Comparison of ENCODE assay signal across 2 cellular contexts in genomic region chr14:96516351-96516750, GRCh38.
TF ChIP-seq lines count a peak whose summit lies in the region.

No MANE protein-coding gene starts in this region.

TF ChIP-seq in GM23338, 12 proteins besides CTCF, POLR2A, EP300 and RAD21:
- TF ChIP-seq CREB1 (CRISPR knock-in tag; IDR thresholded peaks at IDR 0.05; ENCODE audit: low read depth): no peak
- TF ChIP-seq, protein P1, sequence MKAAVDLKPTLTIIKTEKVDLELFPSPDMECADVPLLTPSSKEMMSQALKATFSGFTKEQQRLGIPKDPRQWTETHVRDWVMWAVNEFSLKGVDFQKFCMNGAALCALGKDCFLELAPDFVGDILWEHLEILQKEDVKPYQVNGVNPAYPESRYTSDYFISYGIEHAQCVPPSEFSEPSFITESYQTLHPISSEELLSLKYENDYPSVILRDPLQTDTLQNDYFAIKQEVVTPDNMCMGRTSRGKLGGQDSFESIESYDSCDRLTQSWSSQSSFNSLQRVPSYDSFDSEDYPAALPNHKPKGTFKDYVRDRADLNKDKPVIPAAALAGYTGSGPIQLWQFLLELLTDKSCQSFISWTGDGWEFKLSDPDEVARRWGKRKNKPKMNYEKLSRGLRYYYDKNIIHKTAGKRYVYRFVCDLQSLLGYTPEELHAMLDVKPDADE (IDR thresholded peaks at IDR 0.05): no peak
- no peak for TF ChIP-seq ZNF114 (CRISPR knock-in tag; IDR thresholded peaks at IDR 0.05)
- no peak for TF ChIP-seq ZNF331 (CRISPR knock-in tag; IDR thresholded peaks at IDR 0.05; ENCODE audit: low read depth)
- no peak for TF ChIP-seq NANOG (IDR thresholded peaks at IDR 0.05; ENCODE audit: borderline replicate concordance)
- no peak for TF ChIP-seq EZH2 (IDR thresholded peaks at IDR 0.05; ENCODE audit: low read depth, unreplicated experiment)
- TF ChIP-seq, protein P2, sequence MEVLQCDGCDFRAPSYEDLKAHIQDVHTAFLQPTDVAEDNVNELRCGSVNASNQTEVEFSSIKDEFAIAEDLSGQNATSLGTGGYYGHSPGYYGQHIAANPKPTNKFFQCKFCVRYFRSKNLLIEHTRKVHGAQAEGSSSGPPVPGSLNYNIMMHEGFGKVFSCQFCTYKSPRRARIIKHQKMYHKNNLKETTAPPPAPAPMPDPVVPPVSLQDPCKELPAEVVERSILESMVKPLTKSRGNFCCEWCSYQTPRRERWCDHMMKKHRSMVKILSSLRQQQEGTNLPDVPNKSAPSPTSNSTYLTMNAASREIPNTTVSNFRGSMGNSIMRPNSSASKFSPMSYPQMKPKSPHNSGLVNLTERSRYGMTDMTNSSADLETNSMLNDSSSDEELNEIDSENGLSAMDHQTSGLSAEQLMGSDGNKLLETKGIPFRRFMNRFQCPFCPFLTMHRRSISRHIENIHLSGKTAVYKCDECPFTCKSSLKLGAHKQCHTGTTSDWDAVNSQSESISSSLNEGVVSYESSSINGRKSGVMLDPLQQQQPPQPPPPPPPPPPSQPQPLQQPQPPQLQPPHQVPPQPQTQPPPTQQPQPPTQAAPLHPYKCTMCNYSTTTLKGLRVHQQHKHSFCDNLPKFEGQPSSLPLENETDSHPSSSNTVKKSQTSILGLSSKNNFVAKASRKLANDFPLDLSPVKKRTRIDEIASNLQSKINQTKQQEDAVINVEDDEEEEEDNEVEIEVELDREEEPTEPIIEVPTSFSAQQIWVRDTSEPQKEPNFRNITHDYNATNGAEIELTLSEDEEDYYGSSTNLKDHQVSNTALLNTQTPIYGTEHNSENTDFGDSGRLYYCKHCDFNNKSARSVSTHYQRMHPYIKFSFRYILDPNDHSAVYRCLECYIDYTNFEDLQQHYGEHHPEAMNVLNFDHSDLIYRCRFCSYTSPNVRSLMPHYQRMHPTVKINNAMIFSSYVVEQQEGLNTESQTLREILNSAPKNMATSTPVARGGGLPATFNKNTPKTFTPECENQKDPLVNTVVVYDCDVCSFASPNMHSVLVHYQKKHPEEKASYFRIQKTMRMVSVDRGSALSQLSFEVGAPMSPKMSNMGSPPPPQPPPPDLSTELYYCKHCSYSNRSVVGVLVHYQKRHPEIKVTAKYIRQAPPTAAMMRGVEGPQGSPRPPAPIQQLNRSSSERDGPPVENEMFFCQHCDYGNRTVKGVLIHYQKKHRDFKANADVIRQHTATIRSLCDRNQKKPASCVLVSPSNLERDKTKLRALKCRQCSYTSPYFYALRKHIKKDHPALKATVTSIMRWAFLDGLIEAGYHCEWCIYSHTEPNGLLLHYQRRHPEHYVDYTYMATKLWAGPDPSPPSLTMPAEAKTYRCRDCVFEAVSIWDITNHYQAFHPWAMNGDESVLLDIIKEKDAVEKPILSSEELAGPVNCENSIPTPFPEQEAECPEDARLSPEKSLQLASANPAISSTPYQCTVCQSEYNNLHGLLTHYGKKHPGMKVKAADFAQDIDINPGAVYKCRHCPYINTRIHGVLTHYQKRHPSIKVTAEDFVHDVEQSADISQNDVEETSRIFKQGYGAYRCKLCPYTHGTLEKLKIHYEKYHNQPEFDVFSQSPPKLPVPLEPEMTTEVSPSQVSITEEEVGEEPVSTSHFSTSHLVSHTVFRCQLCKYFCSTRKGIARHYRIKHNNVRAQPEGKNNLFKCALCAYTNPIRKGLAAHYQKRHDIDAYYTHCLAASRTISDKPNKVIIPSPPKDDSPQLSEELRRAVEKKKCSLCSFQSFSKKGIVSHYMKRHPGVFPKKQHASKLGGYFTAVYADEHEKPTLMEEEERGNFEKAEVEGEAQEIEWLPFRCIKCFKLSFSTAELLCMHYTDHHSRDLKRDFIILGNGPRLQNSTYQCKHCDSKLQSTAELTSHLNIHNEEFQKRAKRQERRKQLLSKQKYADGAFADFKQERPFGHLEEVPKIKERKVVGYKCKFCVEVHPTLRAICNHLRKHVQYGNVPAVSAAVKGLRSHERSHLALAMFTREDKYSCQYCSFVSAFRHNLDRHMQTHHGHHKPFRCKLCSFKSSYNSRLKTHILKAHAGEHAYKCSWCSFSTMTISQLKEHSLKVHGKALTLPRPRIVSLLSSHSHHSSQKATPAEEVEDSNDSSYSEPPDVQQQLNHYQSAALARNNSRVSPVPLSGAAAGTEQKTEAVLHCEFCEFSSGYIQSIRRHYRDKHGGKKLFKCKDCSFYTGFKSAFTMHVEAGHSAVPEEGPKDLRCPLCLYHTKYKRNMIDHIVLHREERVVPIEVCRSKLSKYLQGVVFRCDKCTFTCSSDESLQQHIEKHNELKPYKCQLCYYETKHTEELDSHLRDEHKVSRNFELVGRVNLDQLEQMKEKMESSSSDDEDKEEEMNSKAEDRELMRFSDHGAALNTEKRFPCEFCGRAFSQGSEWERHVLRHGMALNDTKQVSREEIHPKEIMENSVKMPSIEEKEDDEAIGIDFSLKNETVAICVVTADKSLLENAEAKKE (CRISPR knock-in tag; IDR thresholded peaks at IDR 0.05): no peak
- TF ChIP-seq REST (IDR thresholded peaks at IDR 0.05; ENCODE audit: unreplicated experiment): no peak
- TF ChIP-seq POLR2AphosphoS5 (IDR thresholded peaks at IDR 0.05; ENCODE audit: low read depth): no peak

TF ChIP-seq in WTC11, 78 proteins besides CTCF, POLR2A, EP300 and RAD21:
- TF ChIP-seq, protein P3, sequence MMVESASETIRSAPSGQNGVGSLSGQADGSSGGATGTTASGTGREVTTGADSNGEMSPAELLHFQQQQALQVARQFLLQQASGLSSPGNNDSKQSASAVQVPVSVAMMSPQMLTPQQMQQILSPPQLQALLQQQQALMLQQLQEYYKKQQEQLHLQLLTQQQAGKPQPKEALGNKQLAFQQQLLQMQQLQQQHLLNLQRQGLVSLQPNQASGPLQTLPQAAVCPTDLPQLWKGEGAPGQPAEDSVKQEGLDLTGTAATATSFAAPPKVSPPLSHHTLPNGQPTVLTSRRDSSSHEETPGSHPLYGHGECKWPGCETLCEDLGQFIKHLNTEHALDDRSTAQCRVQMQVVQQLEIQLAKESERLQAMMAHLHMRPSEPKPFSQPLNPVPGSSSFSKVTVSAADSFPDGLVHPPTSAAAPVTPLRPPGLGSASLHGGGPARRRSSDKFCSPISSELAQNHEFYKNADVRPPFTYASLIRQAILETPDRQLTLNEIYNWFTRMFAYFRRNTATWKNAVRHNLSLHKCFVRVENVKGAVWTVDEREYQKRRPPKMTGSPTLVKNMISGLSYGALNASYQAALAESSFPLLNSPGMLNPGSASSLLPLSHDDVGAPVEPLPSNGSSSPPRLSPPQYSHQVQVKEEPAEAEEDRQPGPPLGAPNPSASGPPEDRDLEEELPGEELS (CRISPR knock-in tag; IDR thresholded peaks at IDR 0.05): no peak
- TF ChIP-seq ZNF121 (CRISPR knock-in tag; IDR thresholded peaks at IDR 0.05): peak; percentile 85
TF ChIP-seq in WTC11: peak in this region for 1.
